Comparison of ENCODE assay signal across 17 cellular contexts in the genomic region with DNA sequence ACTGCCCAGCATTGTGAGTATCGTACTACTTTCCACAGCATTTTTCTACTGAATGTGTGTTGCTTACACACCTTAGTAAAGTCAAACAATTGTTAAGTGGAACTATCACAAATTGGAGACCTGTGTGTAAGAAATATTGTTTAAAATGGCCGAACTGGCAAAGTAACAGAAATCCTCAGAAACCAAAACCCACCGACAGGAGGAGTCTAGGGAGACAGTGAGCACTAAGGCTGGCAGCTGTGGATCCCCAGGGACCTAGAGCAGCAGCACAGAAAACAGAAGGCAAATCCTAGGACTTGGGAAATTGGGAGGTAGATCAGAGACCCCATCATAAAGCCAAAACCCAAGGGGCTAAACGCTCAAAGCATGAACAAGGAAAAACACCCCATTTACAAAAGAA.
DNase-seq lines count a peak whose midpoint lies in the region; ATAC-seq and TF ChIP-seq lines count a peak whose summit lies in the region.
"Had no signal": no experiment of that assay in that cellular context is flagged by ENCODE, and none has a peak within 500 bp of the region (broad histone marks: within the 10 kb centered on the region; RNA-seq: fewer than 3 reads in every experiment).

No MANE protein-coding gene starts in this region.

- no peak overlapping the region for H3K4me3 ChIP-seq in cardiac fibroblast (replicated peaks in 1 of 2; ENCODE audit: low read depth in 2 of 2, low read length in 2 of 2)
- no peak overlapping the region for H3K4me3 ChIP-seq in effector memory CD4-positive, alpha-beta T cell (ENCODE audit: insufficient read depth, low read depth, low read length, poor library complexity, severe bottlenecking)
- H3K4me3 ChIP-seq: lung, SJSA1 had no signal

- no peaks in the 10 kb centered on the region for H3K36me3 ChIP-seq in effector memory CD4-positive, alpha-beta T cell (ENCODE audit: control insufficient read depth, insufficient read depth, low read length)
- H3K36me3 ChIP-seq: SJSA1 had no signal

- TF ChIP-seq CTCF in natural killer cell (IDR thresholded peaks at IDR 0.05) (no peak), cardiac fibroblast (IDR thresholded peaks at IDR 0.05; ENCODE audit: low read depth, low read length) (peak; percentile 44)

- H3K9me3 Mint-ChIP-seq in natural killer cell, result no peaks in the 10 kb centered on the region
- no peaks in the 10 kb centered on the region for H3K9me3 Mint-ChIP-seq in natural killer cell treated with Interleukin-12 subunit alpha and Interleukin-12 subunit beta and Interleukin-15 and Interleukin-18, amount 100 ng/mL, for 72 hours

- peak overlapping the region; percentile 46 for H3K4me3 Mint-ChIP-seq in natural killer cell
- H3K4me3 Mint-ChIP-seq in natural killer cell treated with Interleukin-12 subunit alpha and Interleukin-12 subunit beta and Interleukin-15 and Interleukin-18, amount 100 ng/mL, for 72 hours, result no peak overlapping the region

- H3K4me1 Mint-ChIP-seq in natural killer cell, result peaks cover 32 to 42% of the 10 kb centered on the region in 2 donors
- H3K4me1 Mint-ChIP-seq in natural killer cell treated with Interleukin-12 subunit alpha and Interleukin-12 subunit beta and Interleukin-15 and Interleukin-18, amount 100 ng/mL, for 72 hours (ENCODE audit: low read depth in 2 of 2), result peaks cover 14 to 22% of the 10 kb centered on the region in 2 donors

- H3K27me3 Mint-ChIP-seq in natural killer cell (ENCODE audit: low read depth in 2 of 2), result no peaks in the 10 kb centered on the region
- H3K27me3 Mint-ChIP-seq in natural killer cell treated with Interleukin-12 subunit alpha and Interleukin-12 subunit beta and Interleukin-15 and Interleukin-18, amount 100 ng/mL, for 72 hours, result no peaks in the 10 kb centered on the region

- no peaks in the 10 kb centered on the region for H3K36me3 Mint-ChIP-seq in natural killer cell
- H3K36me3 Mint-ChIP-seq in natural killer cell treated with Interleukin-12 subunit alpha and Interleukin-12 subunit beta and Interleukin-15 and Interleukin-18, amount 100 ng/mL, for 72 hours, result no peaks in the 10 kb centered on the region

- no peaks in the 10 kb centered on the region for H3K27me3 ChIP-seq in effector memory CD4-positive, alpha-beta T cell (replicated peaks; ENCODE audit: control insufficient read depth, insufficient read depth, low read length, poor library complexity, severe bottlenecking)
- H3K27me3 ChIP-seq: SJSA1 had no signal

- intact Hi-C loops in natural killer cell (cut with micrococcal nuclease), result no loop called here

- H3K9me3 ChIP-seq in effector memory CD4-positive, alpha-beta T cell (ENCODE audit: control insufficient read depth, low read length), result no peaks in the 10 kb centered on the region
- H3K9me3 ChIP-seq: SJSA1 had no signal

- no peak for DNase-seq in natural killer cell
- no peak for DNase-seq in natural killer cell treated with Interleukin-12 subunit alpha and Interleukin-12 subunit beta and Interleukin-15 and Interleukin-18, amount 100 ng/mL, for 72 hours (ENCODE audit: low spot score)
- peak; percentile 26 to 78 for DNase-seq in cardiac fibroblast (ENCODE audit: low read depth in 2 of 2)
- DNase-seq in iPS-NIHi11 (ENCODE audit: low spot score), result peak; percentile 11
- DNase-seq in effector memory CD4-positive, alpha-beta T cell, result no peak
- DNase-seq in dedifferentiated amniotic fluid mesenchymal stem cell (ENCODE audit: extremely low spot score), result no peak
- DNase-seq in mesenteric fat pad (ENCODE audit: low spot score), result no peak
- DNase-seq: activated naive CD4-positive, alpha-beta T cell treated with Interleukin-2 at 50 U/mL for 16 hours; Calu3; caudate nucleus; hippocampal formation; occipital lobe; stimulated activated CD4-positive, alpha-beta T cell treated with anti-CD3 and anti-CD28 coated beads, Interleukin-15, amount 100 ng/mL, for 24 hours had no signal

- peaks cover 10% of the 10 kb centered on the region for H3K4me1 ChIP-seq in effector memory CD4-positive, alpha-beta T cell (ENCODE audit: control insufficient read depth, insufficient read depth, low read length, poor library complexity, severe bottlenecking)
- H3K4me1 ChIP-seq: SJSA1 had no signal

- ATAC-seq in natural killer cell (no peak), HG02571 (IDR thresholded peaks at IDR 0.05; ENCODE audit: unreplicated experiment) (no peak)
- no peak for ATAC-seq in natural killer cell treated with Interleukin-12 subunit alpha and Interleukin-12 subunit beta and Interleukin-15 and Interleukin-18, amount 100 ng/mL, for 72 hours
- ATAC-seq: HCT116 had no signal

- H3K27ac Mint-ChIP-seq in natural killer cell, result peak overlapping the region; percentile 78 to 87
- peak overlapping the region in 1 of 2 donors; percentile 89 for H3K27ac Mint-ChIP-seq in natural killer cell treated with Interleukin-12 subunit alpha and Interleukin-12 subunit beta and Interleukin-15 and Interleukin-18, amount 100 ng/mL, for 72 hours

- no peak overlapping the region for H3K27ac ChIP-seq in effector memory CD4-positive, alpha-beta T cell (ENCODE audit: insufficient read depth, low read length, poor library complexity, severe bottlenecking)
- H3K27ac ChIP-seq: SJSA1 had no signal

Comparison
In these comparisons a context has a peak if more than half of its experiments do, and no peak if none do; other contexts are left out.
1. DNase-seq: peak in cardiac fibroblast (2 of 2) and iPS-NIHi11 (single experiment); none in natural killer cell (single experiment), natural killer cell treated with Interleukin-12 subunit alpha and Interleukin-12 subunit beta and Interleukin-15 and Interleukin-18, amount 100 ng/mL, for 72 hours (single experiment), effector memory CD4-positive, alpha-beta T cell (0 of 3), dedifferentiated amniotic fluid mesenchymal stem cell (single experiment) and mesenteric fat pad (single experiment).